In genomic region chr5:87311400-87312279, GRCh38 we compare ENCODE assay signal across 2 cellular contexts.
TF ChIP-seq lines count a peak whose summit lies in the region.

No MANE protein-coding gene starts in this region.

TF ChIP-seq in SK-N-SH, 30 proteins besides CTCF, POLR2A, EP300 and RAD21 (continued from another document):
- no peak for TF ChIP-seq IRF3 (IDR thresholded peaks at IDR 0.05; ENCODE audit: low read depth, low read length)

TF ChIP-seq in SK-N-SH treated with all-trans-retinoic acid at 6 μM for 48 hours, 23 proteins besides CTCF, POLR2A, EP300 and RAD21 (continued from another document):
- TF ChIP-seq CSRNP3 (CRISPR knock-in tag; IDR thresholded peaks at IDR 0.05) (no peak), POU6F1 (CRISPR knock-in tag; IDR thresholded peaks at IDR 0.05; ENCODE audit: borderline replicate concordance, low read depth) (no peak), ESRRG (CRISPR knock-in tag; IDR thresholded peaks at IDR 0.05) (no peak), CREB5 (CRISPR knock-in tag; IDR thresholded peaks at IDR 0.05; ENCODE audit: low read depth) (no peak), GLIS3 (CRISPR knock-in tag; IDR thresholded peaks at IDR 0.05) (no peak), ISL1 (CRISPR knock-in tag; IDR thresholded peaks at IDR 0.05) (no peak), ZNF565 (CRISPR knock-in tag; conservative IDR thresholded peaks at IDR 0.05; ENCODE audit: low read depth) (no peak), TOX (CRISPR knock-in tag; IDR thresholded peaks at IDR 0.05; ENCODE audit: borderline replicate concordance) (no peak), ZFP3 (CRISPR knock-in tag; IDR thresholded peaks at IDR 0.05) (no peak), ZNF8 (CRISPR knock-in tag; IDR thresholded peaks at IDR 0.05) (no peak), PPARA (CRISPR knock-in tag; IDR thresholded peaks at IDR 0.05; ENCODE audit: borderline replicate concordance) (no peak)
